25 cellular contexts compared by ENCODE assay signal in genomic region chr4:62006108-62006507, GRCh38.
"Had no signal": no experiment of that assay in that cellular context is flagged by ENCODE, and none has a peak within 500 bp of the region (broad histone marks: within the 10 kb centered on the region; RNA-seq: fewer than 3 reads in every experiment).

No MANE protein-coding gene starts in this region.

- H3K4me3 Mint-ChIP-seq: T-cell had no signal

- H3K27me3 ChIP-seq: MG63, SJSA1 had no signal

- H3K27ac ChIP-seq: SJSA1, SK-N-MC had no signal

- H3K4me1 Mint-ChIP-seq: T-cell had no signal

- H3K36me3 ChIP-seq: MG63, SJSA1 had no signal

- ATAC-seq: HepG2, T-cell had no signal

- DNase-seq: IMR-90, Karpas-422, KG1, MG63, NCI-H1092, NCI-H1105 treated with DMSO at 0.1 percent for 48 hours, NCI-H1417 treated with DMSO at 0.1 percent for 48 hours, NCI-H146, NCI-H1694 treated with DMSO at 0.1 percent for 48 hours, NCI-H1930, NCI-H2081, NCI-H2171, NCI-H226, NCI-H446, NCI-H510A, NCI-H524 treated with DMSO at 0.1 percent for 48 hours, NCI-H69, NCI-H774, Right ventricle myocardium superior, RPMI8226, SIG-M5, T-cell had no signal

- H3K27me3 Mint-ChIP-seq: T-cell had no signal

- H3K4me1 ChIP-seq: SJSA1 had no signal

- H3K27ac Mint-ChIP-seq: T-cell had no signal

- H3K9me3 ChIP-seq: MG63, SJSA1 had no signal

- H3K36me3 Mint-ChIP-seq: T-cell had no signal

- H3K4me3 ChIP-seq: MG63, SJSA1, SK-N-MC had no signal
